8 cellular contexts compared by ENCODE assay signal in the genomic region with DNA sequence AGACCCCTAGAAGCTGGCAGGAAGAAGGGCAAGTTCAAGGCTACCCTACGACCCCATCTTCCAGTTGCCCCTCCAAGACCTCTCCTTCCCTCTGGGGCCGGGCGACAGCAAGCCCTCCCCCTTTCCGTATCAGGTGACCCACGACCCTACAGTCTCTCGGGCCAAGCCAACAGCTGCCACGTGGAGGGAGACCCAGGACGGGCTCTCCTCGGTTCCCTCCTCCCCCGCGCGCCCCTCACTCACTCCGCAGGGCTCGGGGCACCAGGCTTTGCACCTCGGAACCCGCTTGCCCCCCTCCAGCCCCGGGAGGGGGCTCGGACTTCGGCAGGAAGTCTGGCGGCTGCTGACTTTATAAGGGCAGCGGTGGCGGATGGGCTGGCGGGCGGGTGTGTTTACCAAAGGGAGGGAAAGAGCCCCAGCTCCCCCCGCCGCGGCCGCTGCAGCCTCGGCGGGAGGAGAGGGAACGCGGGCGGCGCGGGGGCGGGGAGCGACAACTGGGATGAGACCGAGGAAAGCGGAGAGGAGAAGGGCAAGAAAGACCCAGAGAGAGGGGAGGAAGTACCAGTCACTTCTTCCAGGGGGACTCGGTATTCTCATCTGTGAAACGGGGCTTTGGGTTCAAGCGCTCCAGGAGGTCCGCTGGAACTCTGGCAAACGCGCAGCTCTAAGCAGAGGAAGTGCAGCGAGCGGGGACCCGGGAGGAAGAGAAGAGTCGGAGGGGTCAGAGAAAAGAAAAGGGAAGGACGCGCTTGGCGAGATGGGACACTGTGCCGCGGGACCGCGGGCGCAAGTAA. TPM values are rescaled to one million over a fixed set of nuclear protein-coding genes. Genes with fewer than 3 reads are reported as not detected.
DNase-seq lines count a peak whose midpoint lies in the region; ATAC-seq and TF ChIP-seq lines count a peak whose summit lies in the region.

No MANE protein-coding gene starts in this region.

- no peaks in the 10 kb centered on the region for H3K27me3 Mint-ChIP-seq in activated naive CD8-positive, alpha-beta T cell

- peaks cover 35% of the 10 kb centered on the region for H3K4me1 Mint-ChIP-seq in activated naive CD8-positive, alpha-beta T cell (ENCODE audit: low read depth)

- no peaks in the 10 kb centered on the region for H3K9me3 Mint-ChIP-seq in activated naive CD8-positive, alpha-beta T cell (ENCODE audit: low read depth)

- TF ChIP-seq EP300 in sigmoid colon (IDR thresholded peaks at IDR 0.05) = no peak

- CTCF ChIA-PET in AG04449 (lab: Yijun Ruan, JAX) = interaction anchor here (1.0 to 18.1 kb wide), 14 partner anchors 10 to 169 kb away, joined by 3 to 421 read pairs (median 8); a partner anchor contains a TSS

- peak in 1 of 2 donors; percentile 10 for TF ChIP-seq POLR2A in sigmoid colon (IDR thresholded peaks at IDR 0.05)

- H3K27me3 ChIP-seq in sigmoid colon = no peaks in the 10 kb centered on the region

- intact Hi-C loops in left ventricle myocardium superior (cut with micrococcal nuclease) (no loop called here), sigmoid colon (cut with DNase I) (loop anchor here (2.0 kb wide), 1 partner anchor 14 kb away; no protein-coding TSS in a partner anchor)

- peak; percentile 49 for ATAC-seq in GM18909 (IDR thresholded peaks at IDR 0.05; ENCODE audit: poor library complexity, unreplicated experiment)
- peak; percentile 49 for ATAC-seq in HG03196 (IDR thresholded peaks at IDR 0.05; ENCODE audit: unreplicated experiment)
- peak; percentile 83 for ATAC-seq in left ventricle myocardium superior

- TF ChIP-seq CTCF in AG04449 (IDR thresholded peaks at IDR 0.05; ENCODE audit: insufficient read depth, low read length, missing control alignments) (no peak), sigmoid colon (IDR thresholded peaks at IDR 0.05) (no peak)

- peak overlapping the region; percentile 92 for H3K27ac Mint-ChIP-seq in activated naive CD8-positive, alpha-beta T cell

- 0% methylated on average over 57 of the region's 57 CpGs for WGBS in sigmoid colon, 2 donors

- H3K4me3 ChIP-seq in AG04449 (ENCODE audit: low read depth, low read length) (peak overlapping the region; percentile 85), sigmoid colon (peak overlapping the region; percentile 65 to 82 (median 75))

- peak overlapping the region; percentile 68 to 79 (median 76) for H3K27ac ChIP-seq in sigmoid colon

- POLR2A ChIA-PET in AG04449 (lab: Yijun Ruan, JAX) = interaction anchor here (0.6 to 2.5 kb wide), 5 partner anchors 11 to 169 kb away, joined by 3 to 5 read pairs (median 4); no protein-coding TSS in a partner anchor

- H3K9me3 ChIP-seq in sigmoid colon = no peaks in the 10 kb centered on the region

- DNase-seq in AG04449 (ENCODE audit: low read depth, low spot score) (no peak), RPMI7951 (ENCODE audit: low read depth) (peak; percentile 40), left ventricle myocardium superior (peak; percentile 79), sigmoid colon (peak; percentile 82), pons (ENCODE audit: low spot score) (no peak)

- H3K4me3 Mint-ChIP-seq in activated naive CD8-positive, alpha-beta T cell = peak overlapping the region; percentile 96

- no peaks in the 10 kb centered on the region for H3K36me3 ChIP-seq in sigmoid colon

- H3K36me3 Mint-ChIP-seq in activated naive CD8-positive, alpha-beta T cell = no peaks in the 10 kb centered on the region

- peaks cover 0 to 18% (median 17%) of the 10 kb centered on the region in 4 donors for H3K4me1 ChIP-seq in sigmoid colon

RNA-seq across cellular contexts. Expression of a gene that starts 0.8 kb away (rescaled TPM):
- total RNA-seq in RPMI7951 (2014; rRNA removed; shearing (Covaris generic)) = 6.5 and 7.3 TPM in 2 replicates
- total RNA-seq in left ventricle myocardium superior = 4.5 TPM
- 10 to 100 TPM; 19.1 to 32.4 (median 27.4) TPM for total RNA-seq in sigmoid colon
- polyA plus RNA-seq in sigmoid colon = 10 to 100 TPM in 1 of 3 donors, 1 to 10 TPM in 1, under 1 TPM in 1; 0.92 to 14.3 (median 5.4) TPM

RNA-seq across cellular contexts. Expression of a gene that starts 15.8 kb away (rescaled TPM):
- 83.3 and 89.8 TPM in 2 replicates for total RNA-seq in RPMI7951 (2014; rRNA removed; shearing (Covaris generic))
- total RNA-seq in left ventricle myocardium superior (56.7 TPM), sigmoid colon (10 to 100 TPM; 22.4 to 59.7 (median 33.0) TPM)
- polyA plus RNA-seq in sigmoid colon = 10 to 100 TPM; 48.0 to 62.9 (median 52.7) TPM

RNA-seq across cellular contexts. Expression of a gene that starts 22.7 kb away (rescaled TPM):
- total RNA-seq in RPMI7951 (2014; rRNA removed; shearing (Covaris generic)) = not detected in 2 replicates
- total RNA-seq in left ventricle myocardium superior (not detected), sigmoid colon (not detected)
- not detected for polyA plus RNA-seq in sigmoid colon

RNA-seq across cellular contexts. Expression of a gene that starts 52.7 kb away (rescaled TPM):
- total RNA-seq in RPMI7951 (2014; rRNA removed; shearing (Covaris generic)) = 57.7 and 62.9 TPM in 2 replicates
- 18.0 TPM for total RNA-seq in left ventricle myocardium superior
- total RNA-seq in sigmoid colon = 10 to 100 TPM; 26.5 to 37.8 (median 32.5) TPM
- polyA plus RNA-seq in sigmoid colon = 100 to 1,000 TPM in 1 of 3 donors, 10 to 100 TPM in 2; 42.6 to 106 (median 62.9) TPM

RNA-seq across cellular contexts. Expression of a gene that starts 54.4 kb away (rescaled TPM):
- 0.72 and 0.88 TPM in 2 replicates for total RNA-seq in RPMI7951 (2014; rRNA removed; shearing (Covaris generic))
- total RNA-seq in left ventricle myocardium superior = 1.0 TPM
- total RNA-seq in sigmoid colon = under 1 TPM in 2 of 4 donors, not detected in 2; 0.41 to 0.66 TPM
- polyA plus RNA-seq in sigmoid colon = under 1 TPM in 2 of 3 donors, not detected in 1; 0.60 to 0.63 TPM

Comparison
In these comparisons a context has a peak if more than half of its experiments do, and no peak if none do; other contexts are left out.
1. DNase-seq: peak in RPMI7951 (single experiment), left ventricle myocardium superior (single experiment) and sigmoid colon (single experiment); none in AG04449 (single experiment) and pons (single experiment).
2. Peak in every context shown above with its lines, with median percentiles within 50 percentile points of each other: ATAC-seq.